Comparison of ENCODE assay signal across 10 cellular contexts in genomic region chr4:6701371-6701770, GRCh38. TPM values are rescaled to one million over a fixed set of nuclear protein-coding genes. Genes with fewer than 3 reads are reported as not detected.
DNase-seq lines count a peak whose midpoint lies in the region; ATAC-seq and TF ChIP-seq lines count a peak whose summit lies in the region.
"Had no signal": no experiment of that assay in that cellular context is flagged by ENCODE, and none has a peak within 500 bp of the region (broad histone marks: within the 10 kb centered on the region; RNA-seq: fewer than 3 reads in every experiment).

No MANE protein-coding gene starts in this region.

- ATAC-seq in DND-41 (ENCODE audit: insufficient read depth, low read depth) (0 out of 3 replicates have a peak, but pooled peaks have one; percentile 58), lower lobe of right lung (no peak)
- no peak for ATAC-seq in activated T-cell treated with anti-CD3 and anti-CD28 coated beads, Interleukin-2, amount 50 U/mL, for 72 hours (replicated peaks in 1 of 2)

- peaks cover 6% of the 10 kb centered on the region for H4K20me1 ChIP-seq in DND-41 (ENCODE audit: insufficient read depth, low read length)

- H3K9me3 Mint-ChIP-seq in activated T-cell treated with anti-CD3 and anti-CD28 coated beads, Interleukin-2, amount 50 U/mL, for 72 hours: peaks cover 0 to 2% of the 10 kb centered on the region in 2 donors
- peaks cover 9% of the 10 kb centered on the region for H3K9me3 Mint-ChIP-seq in Calu3 (ENCODE audit: low read depth, unreplicated experiment)

- H3K27ac Mint-ChIP-seq in activated T-cell treated with anti-CD3 and anti-CD28 coated beads, Interleukin-2, amount 50 U/mL, for 72 hours: no peak overlapping the region
- H3K27ac Mint-ChIP-seq in Calu3 (ENCODE audit: unreplicated experiment): no peak overlapping the region

- H2AFZ ChIP-seq in DND-41 (ENCODE audit: low read depth, low read length): no peak overlapping the region

- H3K36me3 Mint-ChIP-seq in activated T-cell treated with anti-CD3 and anti-CD28 coated beads, Interleukin-2, amount 50 U/mL, for 72 hours (ENCODE audit: insufficient read depth in 2 of 2): peaks cover 8 to 20% of the 10 kb centered on the region in 2 donors
- peaks cover 29% of the 10 kb centered on the region for H3K36me3 Mint-ChIP-seq in Calu3 (ENCODE audit: insufficient read depth, unreplicated experiment)

- H3K4me1 Mint-ChIP-seq in activated T-cell treated with anti-CD3 and anti-CD28 coated beads, Interleukin-2, amount 50 U/mL, for 72 hours (ENCODE audit: low read depth): peaks cover 69% of the 10 kb centered on the region
- peaks cover 11% of the 10 kb centered on the region for H3K4me1 Mint-ChIP-seq in Calu3 (ENCODE audit: low read depth, unreplicated experiment)

- H3K4me3 Mint-ChIP-seq in activated T-cell treated with anti-CD3 and anti-CD28 coated beads, Interleukin-2, amount 50 U/mL, for 72 hours: no peak overlapping the region
- H3K4me3 Mint-ChIP-seq in Calu3 (ENCODE audit: low read depth, unreplicated experiment): no peak overlapping the region

- H3K4me1 ChIP-seq in DND-41 (ENCODE audit: insufficient read depth, low read length) (peaks cover 12% of the 10 kb centered on the region), lower lobe of right lung (peaks cover 14% of the 10 kb centered on the region)

- H3K27ac ChIP-seq in DND-41 (ENCODE audit: low read length) (no peak overlapping the region), lower lobe of right lung (no peak overlapping the region)
- H3K27ac ChIP-seq: sigmoid colon, thoracic aorta had no signal

- H3K27me3 ChIP-seq in DND-41 (ENCODE audit: insufficient read depth, low read length, poor library complexity): no peaks in the 10 kb centered on the region
- no peaks in the 10 kb centered on the region for H3K27me3 ChIP-seq in lower lobe of right lung (ENCODE audit: low read depth)
- H3K27me3 ChIP-seq: sigmoid colon had no signal

- no peak overlapping the region for H3K4me2 ChIP-seq in DND-41 (ENCODE audit: insufficient read depth, low read length)

- H3K27me3 Mint-ChIP-seq in activated T-cell treated with anti-CD3 and anti-CD28 coated beads, Interleukin-2, amount 50 U/mL, for 72 hours (ENCODE audit: low read depth): no peaks in the 10 kb centered on the region
- H3K27me3 Mint-ChIP-seq in Calu3 (ENCODE audit: unreplicated experiment): no peaks in the 10 kb centered on the region

- TF ChIP-seq CTCF in DND-41 (IDR thresholded peaks at IDR 0.05; ENCODE audit: borderline replicate concordance, extremely low read depth, low read length, poor library complexity, severe bottlenecking): peak; percentile 60
- peak; percentile 51 for TF ChIP-seq CTCF in HFF-Myc (IDR thresholded peaks at IDR 0.05; ENCODE audit: low read depth, low read length, missing control alignments)
- peak; percentile 40 for TF ChIP-seq CTCF in lower lobe of right lung (IDR thresholded peaks at IDR 0.05)
- TF ChIP-seq CTCF in Calu3 (IDR thresholded peaks at IDR 0.05; ENCODE audit: unreplicated experiment): no peak

- intact Hi-C loops in lower lobe of right lung (cut with DNase I) (no loop called here), Calu3 (cut with micrococcal nuclease; ENCODE audit: unreplicated experiment) (no loop called here)

- H3K4me3 ChIP-seq in DND-41 (ENCODE audit: low read depth in 1 of 2, low read length in 2 of 2): no peak overlapping the region
- no peak overlapping the region for H3K4me3 ChIP-seq in HFF-Myc (replicated peaks; ENCODE audit: low read depth, low read length)
- no peak overlapping the region for H3K4me3 ChIP-seq in lower lobe of right lung
- H3K4me3 ChIP-seq: sigmoid colon, thoracic aorta had no signal

- CTCF ChIA-PET in Calu3 (lab: Charles Lee): no interaction called here

- H3K79me2 ChIP-seq in DND-41 (ENCODE audit: insufficient read depth, low read length): peaks cover 33% of the 10 kb centered on the region

- no peak overlapping the region for H3K9ac ChIP-seq in DND-41 (ENCODE audit: low read depth, low read length)

- DNase-seq in DND-41: peak; percentile 49
- DNase-seq in HFF-Myc (ENCODE audit: extremely low read depth, low read depth): no peak
- DNase-seq in activated T-cell treated with anti-CD3 and anti-CD28 coated beads, Interleukin-2, amount 50 U/mL, for 72 hours: peak; percentile 49 to 54
- DNase-seq in lower lobe of right lung: no peak
- DNase-seq in NCI-H1436 treated with DMSO at 0.1 percent for 48 hours (lab: John Stamatoyannopoulos, UW): no peak
- no peak for DNase-seq in putamen (ENCODE audit: low spot score)
- no peak for DNase-seq in NOMO-1 (lab: John Stamatoyannopoulos, UW; ENCODE audit: unreplicated experiment in 2 of 2)
- no peak for DNase-seq in Calu3
- DNase-seq: sigmoid colon had no signal

- no peaks in the 10 kb centered on the region for H3K9me3 ChIP-seq in DND-41 (ENCODE audit: insufficient read depth, low read length, severe bottlenecking)
- no peaks in the 10 kb centered on the region for H3K9me3 ChIP-seq in lower lobe of right lung
- H3K9me3 ChIP-seq: sigmoid colon, thoracic aorta had no signal

- no TSS peak for BruUV-seq in Calu3 (replicated peaks; lab: Mats Ljungman, UMichigan)

- H3K36me3 ChIP-seq in DND-41 (ENCODE audit: insufficient read depth, low read length) (peaks cover 34% of the 10 kb centered on the region), lower lobe of right lung (peaks cover 6% of the 10 kb centered on the region)
- H3K36me3 ChIP-seq: thoracic aorta had no signal

RNA-seq across cellular contexts. Expression of gene S100P, which starts 7.7 kb away (rescaled TPM):
- total RNA-seq in activated T-cell treated with anti-CD3 and anti-CD28 coated beads, Interleukin-2, amount 50 U/mL, for 72 hours: 10 to 100 TPM; 18.0 to 84.6 TPM
- total RNA-seq in lower lobe of right lung (16.1 TPM), Calu3 (2022) (365 and 600 TPM in 2 replicates)

RNA-seq across cellular contexts. Expression of gene MRFAP1L1, which starts 8.3 kb away (rescaled TPM):
- 10 to 100 TPM; 53.3 to 57.7 TPM for total RNA-seq in activated T-cell treated with anti-CD3 and anti-CD28 coated beads, Interleukin-2, amount 50 U/mL, for 72 hours
- 48.8 TPM for total RNA-seq in lower lobe of right lung
- total RNA-seq in Calu3 (2022): 31.7 and 33.1 TPM in 2 replicates

RNA-seq across cellular contexts. Expression of gene BLOC1S4, which starts 14.6 kb away (rescaled TPM):
- total RNA-seq in activated T-cell treated with anti-CD3 and anti-CD28 coated beads, Interleukin-2, amount 50 U/mL, for 72 hours: 10 to 100 TPM; 14.1 to 14.6 TPM
- total RNA-seq in lower lobe of right lung (9.0 TPM), Calu3 (2022) (9.2 and 13.2 TPM in 2 replicates)

Comparison
In these comparisons a context has a peak if more than half of its experiments do, and no peak if none do; other contexts are left out.
1. DNase-seq: peak in DND-41 (single experiment) and activated T-cell treated with anti-CD3 and anti-CD28 coated beads, Interleukin-2, amount 50 U/mL, for 72 hours (2 of 2); none in HFF-Myc (single experiment), lower lobe of right lung (single experiment), NCI-H1436 treated with DMSO at 0.1 percent for 48 hours (single experiment), putamen (single experiment), NOMO-1 (0 of 2) and Calu3 (single experiment).